In genomic region chr16:66572356-66572755, GRCh38 we compare ENCODE assay signal across 1 cellular context.
TF ChIP-seq lines count a peak whose summit lies in the region.

No MANE protein-coding gene starts in this region.

TF ChIP-seq in GM12878, 131 proteins besides CTCF, POLR2A, EP300 and RAD21:
- TF ChIP-seq RFX5 (IDR thresholded peaks at IDR 0.05; ENCODE audit: low read depth, low read length), result no peak
- TF ChIP-seq ZNF217 (IDR thresholded peaks at IDR 0.05), result no peak
- no peak for TF ChIP-seq EED (IDR thresholded peaks at IDR 0.05; ENCODE audit: low read depth)
- TF ChIP-seq PKNOX1 (IDR thresholded peaks at IDR 0.05), result no peak
- TF ChIP-seq STAT1 (conservative IDR thresholded peaks at IDR 0.05), result no peak
- TF ChIP-seq CREM (IDR thresholded peaks at IDR 0.05; ENCODE audit: low read depth), result no peak
- no peak for TF ChIP-seq USF2 (IDR thresholded peaks at IDR 0.05; ENCODE audit: borderline replicate concordance, low read depth, low read length)
- TF ChIP-seq ESRRA (IDR thresholded peaks at IDR 0.05; ENCODE audit: low read length), result no peak
- TF ChIP-seq HDAC2 (IDR thresholded peaks at IDR 0.05), result no peak
- TF ChIP-seq NR2C2 (IDR thresholded peaks at IDR 0.05; ENCODE audit: borderline replicate concordance, control insufficient read depth, insufficient read length, low read depth), result no peak
- no peak for TF ChIP-seq JUND (IDR thresholded peaks at IDR 0.05; ENCODE audit: low read depth, low read length)
- no peak for TF ChIP-seq IRF4 (IDR thresholded peaks at IDR 0.05; ENCODE audit: low read depth, low read length)
- no peak for TF ChIP-seq GABPA (IDR thresholded peaks at IDR 0.05; ENCODE audit: low read depth)
- no peak for TF ChIP-seq ASH2L (IDR thresholded peaks at IDR 0.05; ENCODE audit: borderline replicate concordance, low read depth)
- TF ChIP-seq ATF3 (IDR thresholded peaks at IDR 0.05; ENCODE audit: borderline replicate concordance, extremely low read depth, low read depth, low read length), result no peak
- TF ChIP-seq KLF5 (IDR thresholded peaks at IDR 0.05; ENCODE audit: partially characterized antibody), result no peak
- no peak for TF ChIP-seq CEBPZ (IDR thresholded peaks at IDR 0.05; ENCODE audit: low read depth, low read length)
